8 cellular contexts compared by ENCODE assay signal in the genomic region with DNA sequence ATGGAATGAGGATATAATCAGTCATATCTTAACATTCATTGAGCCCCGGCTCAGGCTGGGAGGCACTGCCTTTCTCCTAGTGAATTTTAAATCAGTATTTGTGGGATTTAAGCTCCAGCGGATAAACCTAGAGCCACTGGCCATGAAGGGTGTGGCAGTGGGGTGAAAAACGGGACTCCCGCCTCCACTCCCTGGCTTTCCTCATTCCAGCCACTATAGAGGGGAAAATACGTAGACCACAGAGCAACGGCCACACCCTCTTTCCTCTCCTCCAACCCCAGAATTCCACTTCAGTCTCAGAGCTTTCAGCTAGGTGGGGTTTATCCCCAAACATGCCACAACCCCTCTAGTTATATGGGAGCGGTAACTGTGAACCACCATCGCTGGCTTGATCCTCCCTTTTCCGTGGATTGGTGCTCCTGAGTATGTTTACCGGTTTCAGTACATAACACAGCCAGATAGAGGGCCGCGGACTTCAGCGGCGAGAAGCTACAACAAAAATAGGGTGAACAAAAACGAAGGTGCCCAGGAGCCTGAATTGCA.
DNase-seq lines count a peak whose midpoint lies in the region; ATAC-seq, FAIRE-seq and TF ChIP-seq lines count a peak whose summit lies in the region.

No MANE protein-coding gene starts in this region.

- H3K36me3 ChIP-seq in brain microvascular endothelial cell (replicated peaks): peaks cover 24% of the 10 kb centered on the region
- H3K36me3 ChIP-seq in right lobe of liver: no peaks in the 10 kb centered on the region
- H3K36me3 ChIP-seq in upper lobe of left lung: peaks cover 0 to 37% (median 18%) of the 10 kb centered on the region in 4 donors

- FAIRE-seq in GM19239 (lab: Jason Lieb, UNC): no peak

- H3K9me3 ChIP-seq in right lobe of liver (no peaks in the 10 kb centered on the region), upper lobe of left lung (no peaks in the 10 kb centered on the region)

- H3K4me1 Mint-ChIP-seq in activated T-cell treated with anti-CD3 and anti-CD28 coated beads, Interleukin-2, amount 50 U/mL, for 4 hours (ENCODE audit: low read depth): peaks cover 36% of the 10 kb centered on the region

- 69% methylated on average over 10 of the region's 15 CpGs for WGBS in right lobe of liver (ENCODE audit: insufficient coverage, low coverage, low lambda C conversion rate, missing lambda C conversion rate)
- WGBS in upper lobe of left lung, 2 donors: 43 to 52% methylated on average over 14 to 15 of the region's 15 CpGs

- H3K27me3 Mint-ChIP-seq in activated T-cell treated with anti-CD3 and anti-CD28 coated beads, Interleukin-2, amount 50 U/mL, for 4 hours (ENCODE audit: low read depth): no peaks in the 10 kb centered on the region

- no peaks in the 10 kb centered on the region for H3K27me3 ChIP-seq in brain microvascular endothelial cell (replicated peaks)
- no peaks in the 10 kb centered on the region for H3K27me3 ChIP-seq in right lobe of liver
- no peaks in the 10 kb centered on the region for H3K27me3 ChIP-seq in upper lobe of left lung

- DNase-seq in activated T-cell treated with anti-CD3 and anti-CD28 coated beads, Interleukin-2, amount 50 U/mL, for 4 hours: no peak
- DNase-seq in activated T-cell treated with anti-CD3 and anti-CD28 coated beads for 4 hours (no peak), brain microvascular endothelial cell (no peak), right lobe of liver (no peak), upper lobe of left lung (peak in 1 of 2 donors; percentile 70), NCI-H526 (lab: John Stamatoyannopoulos, UW) (no peak), GM19239 (ENCODE audit: insufficient read length, low spot score) (no peak)

- peak overlapping the region; percentile 46 for H3K4me3 ChIP-seq in brain microvascular endothelial cell (ENCODE audit: low read depth, low read length)
- peak overlapping the region; percentile 41 to 71 (median 52) for H3K4me3 ChIP-seq in right lobe of liver
- H3K4me3 ChIP-seq in upper lobe of left lung: peak overlapping the region in 3 of 4 donors; percentile 41 to 58 (median 52)

- in situ Hi-C loops in brain microvascular endothelial cell (cut with HindIII; ENCODE audit: low pct_ligation_motif_present, low sequenced_read_pairs): no loop called here

- TF ChIP-seq EP300 in upper lobe of left lung (IDR thresholded peaks at IDR 0.05): peak in 2 of 4 donors; percentile 37

- intact Hi-C loops in right lobe of liver (cut with DNase I): no loop called here

- TF ChIP-seq CTCF in brain microvascular endothelial cell (IDR thresholded peaks at IDR 0.05; ENCODE audit: low read depth, low read length, missing control alignments): peak; percentile 2
- TF ChIP-seq CTCF in right lobe of liver (IDR thresholded peaks at IDR 0.05): no peak
- TF ChIP-seq CTCF in upper lobe of left lung (IDR thresholded peaks at IDR 0.05): peak in 2 of 6 experiments; percentile 6 to 27

- H3K9me3 Mint-ChIP-seq in activated T-cell treated with anti-CD3 and anti-CD28 coated beads, Interleukin-2, amount 50 U/mL, for 4 hours: no peaks in the 10 kb centered on the region

- H3K36me3 Mint-ChIP-seq in activated T-cell treated with anti-CD3 and anti-CD28 coated beads, Interleukin-2, amount 50 U/mL, for 4 hours (ENCODE audit: insufficient read depth): peaks cover 24% of the 10 kb centered on the region

- TF ChIP-seq POLR2A in right lobe of liver (IDR thresholded peaks at IDR 0.05) (no peak), upper lobe of left lung (IDR thresholded peaks at IDR 0.05) (peak in 1 of 4 donors; percentile 69)

- H3K4me1 ChIP-seq in right lobe of liver: peaks cover 0 to 24% (median 0%) of the 10 kb centered on the region in 4 donors
- H3K4me1 ChIP-seq in upper lobe of left lung: peaks cover 18 to 52% (median 22%) of the 10 kb centered on the region in 4 donors

- H3K4me3 Mint-ChIP-seq in activated T-cell treated with anti-CD3 and anti-CD28 coated beads, Interleukin-2, amount 50 U/mL, for 4 hours: peak overlapping the region; percentile 38

- no peak for ATAC-seq in activated T-cell treated with anti-CD3 and anti-CD28 coated beads, Interleukin-2, amount 50 U/mL, for 4 hours
- no peak for ATAC-seq in right lobe of liver
- peak; percentile 82 to 87 for ATAC-seq in upper lobe of left lung (ENCODE audit: low FRiP score in 2 of 2)
- no peak for ATAC-seq in GM21423 (IDR thresholded peaks at IDR 0.05; ENCODE audit: unreplicated experiment)

- H3K27ac ChIP-seq in brain microvascular endothelial cell (peak overlapping the region; percentile 83), right lobe of liver (peak overlapping the region; percentile 60 to 94 (median 87)), upper lobe of left lung (peak overlapping the region; percentile 92 to 99 (median 93))

Comparison
In these comparisons a context has a peak if more than half of its experiments do, and no peak if none do; other contexts are left out.
1. ATAC-seq: peak in upper lobe of left lung (2 of 2); none in activated T-cell treated with anti-CD3 and anti-CD28 coated beads, Interleukin-2, amount 50 U/mL, for 4 hours (0 of 2), right lobe of liver (0 of 4) and GM21423 (single experiment).
2. Peak in every context shown above with its lines, with median percentiles within 50 percentile points of each other: H3K27ac ChIP-seq and H3K4me3 ChIP-seq.